Comparison of ENCODE assay signal across 23 cellular contexts in genomic region chr4:156607198-156607498, GRCh38.
"Had no signal": no experiment of that assay in that cellular context is flagged by ENCODE, and none has a peak within 500 bp of the region (broad histone marks: within the 10 kb centered on the region; RNA-seq: fewer than 3 reads in every experiment).

No MANE protein-coding gene starts in this region.

- H3K4me1 Mint-ChIP-seq: activated CD4-positive, alpha-beta T cell treated with anti-CD3 and anti-CD28 coated beads, Interleukin-2, amount 10 ng/mL, durations not matched to agents 24 days and 14 days; activated naive CD8-positive, alpha-beta T cell treated with anti-CD3 and anti-CD28 coated beads, Interleukin-2, amount 50 U/mL, for 24 hours; immature natural killer cell; memory B cell; natural killer cell had no signal

- H3K27ac ChIP-seq: heart right ventricle, neutrophil, suprapubic skin, upper lobe of right lung had no signal

- H3K36me3 ChIP-seq: esophagus muscularis mucosa, heart right ventricle, neutrophil, suprapubic skin, upper lobe of right lung had no signal

- H3K9me3 ChIP-seq: esophagus muscularis mucosa, heart right ventricle, neutrophil, suprapubic skin, upper lobe of right lung had no signal

- H3K4me1 ChIP-seq: heart right ventricle, suprapubic skin, upper lobe of right lung had no signal

- H3K4me3 ChIP-seq: esophagus muscularis mucosa, heart right ventricle, suprapubic skin, upper lobe of right lung had no signal

- H3K36me3 Mint-ChIP-seq: immature natural killer cell, memory B cell, natural killer cell had no signal

- H3K4me3 Mint-ChIP-seq: activated CD4-positive, alpha-beta T cell treated with anti-CD3 and anti-CD28 coated beads, Interleukin-2, amount 10 ng/mL, durations not matched to agents 24 days and 14 days; activated CD8-positive, alpha-beta T cell treated with anti-CD3 and anti-CD28 coated beads for 36 hours; activated naive CD8-positive, alpha-beta T cell treated with anti-CD3 and anti-CD28 coated beads, Interleukin-2, amount 50 U/mL, for 24 hours; dendritic cell treated with granulocyte-macrophage colony-stimulating factor and Interleukin-4, amounts not matched to agents 40 ng/mL and 50 ng/mL, for 4 days; immature natural killer cell; memory B cell; natural killer cell; stimulated activated naive CD8-positive, alpha-beta T cell treated with anti-CD3 and anti-CD28 coated beads, Interleukin-15, Interleukin-2, amounts not matched to agents 100 ng/mL and 50 ng/mL, for 24 hours had no signal

- DNase-seq: activated CD4-positive, alpha-beta T cell treated with anti-CD3 and anti-CD28 coated beads, Interleukin-2, amount 10 ng/mL, durations not matched to agents 24 days and 14 days; activated CD8-positive, alpha-beta T cell treated with anti-CD3 and anti-CD28 coated beads for 36 hours; activated naive CD4-positive, alpha-beta T cell treated with Interleukin-2 at 50 U/mL for 16 hours; activated naive CD8-positive, alpha-beta T cell treated with anti-CD3 and anti-CD28 coated beads, Interleukin-2, amount 50 U/mL, for 24 hours; activated T-cell treated with anti-CD3 and anti-CD28 coated beads, Interleukin-2, amount 50 U/mL, for 1 hour; anterior cingulate cortex; cerebellar nuclear complex; effector CD8-positive, alpha-beta T cell; heart right ventricle; immature natural killer cell; kidney glomerular epithelial cell; left ventricle myocardium superior; natural killer cell; T-helper 1 cell; T-helper 9 cell; upper lobe of right lung had no signal

- H3K27ac Mint-ChIP-seq: activated CD4-positive, alpha-beta T cell treated with anti-CD3 and anti-CD28 coated beads, Interleukin-2, amount 10 ng/mL, durations not matched to agents 24 days and 14 days; activated CD8-positive, alpha-beta T cell treated with anti-CD3 and anti-CD28 coated beads for 36 hours; activated naive CD8-positive, alpha-beta T cell treated with anti-CD3 and anti-CD28 coated beads, Interleukin-2, amount 50 U/mL, for 24 hours; activated T-helper 2 cell treated with anti-CD3 and anti-CD28 coated beads, Interferon-gamma antibody, Interleukin-2, Interleukin-4, amounts not matched to agents 10 μg/mL and 5 μg/mL and 100 μg/mL, durations not matched to agents 14 hours and 24 hours and 36 hours; dendritic cell treated with granulocyte-macrophage colony-stimulating factor and Interleukin-4, amounts not matched to agents 40 ng/mL and 50 ng/mL, for 4 days; immature natural killer cell; memory B cell; natural killer cell; stimulated activated naive CD8-positive, alpha-beta T cell treated with anti-CD3 and anti-CD28 coated beads, Interleukin-15, Interleukin-2, amounts not matched to agents 100 ng/mL and 50 ng/mL, for 24 hours had no signal

- H3K27me3 Mint-ChIP-seq: activated CD4-positive, alpha-beta T cell treated with anti-CD3 and anti-CD28 coated beads, Interleukin-2, amount 10 ng/mL, durations not matched to agents 24 days and 14 days; activated CD8-positive, alpha-beta T cell treated with anti-CD3 and anti-CD28 coated beads for 36 hours; activated naive CD8-positive, alpha-beta T cell treated with anti-CD3 and anti-CD28 coated beads, Interleukin-2, amount 50 U/mL, for 24 hours; dendritic cell treated with granulocyte-macrophage colony-stimulating factor and Interleukin-4, amounts not matched to agents 40 ng/mL and 50 ng/mL, for 4 days; memory B cell; stimulated activated naive CD8-positive, alpha-beta T cell treated with anti-CD3 and anti-CD28 coated beads, Interleukin-15, Interleukin-2, amounts not matched to agents 100 ng/mL and 50 ng/mL, for 24 hours had no signal

- H3K27me3 ChIP-seq: esophagus muscularis mucosa, heart right ventricle, neutrophil, suprapubic skin, upper lobe of right lung had no signal
